In the genomic region with DNA sequence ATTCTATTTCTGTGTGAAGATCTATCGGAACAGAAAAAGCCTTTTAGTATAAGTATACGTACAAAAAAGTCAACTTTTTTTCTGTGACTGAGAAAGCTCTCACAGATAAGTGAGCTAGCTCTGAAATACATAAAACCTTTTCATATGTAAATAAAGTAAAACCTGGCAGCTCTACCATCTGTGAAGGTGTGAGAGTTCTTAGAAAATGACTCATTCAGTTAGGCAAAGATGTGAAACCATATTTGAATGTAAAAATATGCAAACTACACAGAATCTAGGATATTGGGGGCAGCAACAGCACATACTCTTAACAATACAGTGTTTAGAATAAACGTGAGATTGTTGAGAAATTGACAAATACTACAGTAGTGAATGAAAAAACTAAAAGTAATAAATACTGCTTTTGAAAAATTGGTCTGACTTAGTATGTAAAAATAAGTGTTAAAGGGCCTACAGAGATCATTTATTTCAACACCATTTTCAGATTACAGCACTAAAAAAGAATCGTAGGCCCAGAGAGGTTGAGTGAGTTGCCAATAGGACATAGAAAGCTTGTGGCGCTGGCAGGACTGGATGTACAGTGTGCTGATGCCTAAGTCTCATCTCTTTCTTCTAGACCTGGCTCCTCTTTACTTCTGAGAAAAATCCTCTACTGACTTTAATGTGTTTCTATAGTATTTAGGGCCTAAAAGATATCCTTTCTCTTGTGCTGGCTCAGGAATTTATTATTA, we compare ENCODE assay signal across 11 cellular contexts. TPM values are rescaled to one million over a fixed set of nuclear protein-coding genes. Genes with fewer than 3 reads are reported as not detected.
A peak's percentile ranks its signal among the peaks of the same experiment; 100 is the strongest.
DNase-seq lines count a peak whose midpoint lies in the region; ATAC-seq and TF ChIP-seq lines count a peak whose summit lies in the region.
"Had no signal": no experiment of that assay in that cellular context is flagged by ENCODE, and none has a peak within 500 bp of the region (broad histone marks: within the 10 kb centered on the region; RNA-seq: fewer than 3 reads in every experiment).

No MANE protein-coding gene starts in this region.

- 0 out of 2 replicates have a peak overlapping the region, but pooled peaks have one; percentile 1 for H3K4me3 ChIP-seq in MM.1S (ENCODE audit: low read length)
- H3K4me3 ChIP-seq in naive thymus-derived CD4-positive, alpha-beta T cell (ENCODE audit: low read length), result peak overlapping the region; percentile 44
- H3K4me3 ChIP-seq in psoas muscle, result no peak overlapping the region

- H2AFZ ChIP-seq in MM.1S (ENCODE audit: low read length), result no peak overlapping the region

- H3K27me3 ChIP-seq in MM.1S (replicated peaks; ENCODE audit: insufficient read depth, low read length) (no peaks in the 10 kb centered on the region), psoas muscle (ENCODE audit: insufficient read depth in 3 of 3, low read length in 2 of 3) (peaks cover 0 to 3% (median 0%) of the 10 kb centered on the region in 3 donors)
- no peaks in the 10 kb centered on the region for H3K27me3 ChIP-seq in naive thymus-derived CD4-positive, alpha-beta T cell (ENCODE audit: control insufficient read depth in 2 of 2, insufficient read depth in 2 of 2, low read length in 2 of 2)

- 72 to 85% (median 77%) methylated on average over 5 of the region's 5 CpGs for WGBS in psoas muscle, 3 donors

- H3K36me3 Mint-ChIP-seq in naive thymus-derived CD4-positive, alpha-beta T cell, result peaks cover 0 to 4% (median 0%) of the 10 kb centered on the region in 5 donors

- CTCF ChIA-PET in naive thymus-derived CD4-positive, alpha-beta T cell (lab: Charles Lee), result interaction anchor here (0.9 to 2.5 kb wide), 5 partner anchors 10 to 181 kb away, joined by 3 to 8 read pairs (median 4); no protein-coding TSS in a partner anchor

- peak overlapping the region; percentile 65 to 79 (median 71) for H3K4me3 Mint-ChIP-seq in naive thymus-derived CD4-positive, alpha-beta T cell
- H3K4me3 Mint-ChIP-seq: neural crest cell had no signal

- H3K36me3 ChIP-seq in MM.1S (replicated peaks; ENCODE audit: insufficient read depth, low read length) (no peaks in the 10 kb centered on the region), psoas muscle (ENCODE audit: insufficient read depth in 1 of 2, low read depth in 1 of 2) (no peaks in the 10 kb centered on the region)
- no peaks in the 10 kb centered on the region for H3K36me3 ChIP-seq in naive thymus-derived CD4-positive, alpha-beta T cell (ENCODE audit: control insufficient read depth in 2 of 3, insufficient read depth in 3 of 3, low read length in 3 of 3)

- H3K27ac Mint-ChIP-seq in naive thymus-derived CD4-positive, alpha-beta T cell, result peak overlapping the region; percentile 48 to 95 (median 93)

- no peaks in the 10 kb centered on the region for H3K27me3 Mint-ChIP-seq in naive thymus-derived CD4-positive, alpha-beta T cell

- peak overlapping the region; percentile 4; the same call in 1 of the 2 replicates for H3K4me2 ChIP-seq in MM.1S (ENCODE audit: low read depth, low read length)

- no peak overlapping the region; the same call in 1 of the 2 replicates for H3K27ac ChIP-seq in MM.1S (ENCODE audit: low read length)
- peak overlapping the region; percentile 81 for H3K27ac ChIP-seq in naive thymus-derived CD4-positive, alpha-beta T cell (ENCODE audit: low read depth, low read length)
- H3K27ac ChIP-seq in psoas muscle, result no peak overlapping the region

- no peaks in the 10 kb centered on the region for H4K20me1 ChIP-seq in MM.1S (ENCODE audit: insufficient read depth, low read length)

- H3K9me3 Mint-ChIP-seq in naive thymus-derived CD4-positive, alpha-beta T cell, result peaks cover 0 to 2% (median 0%) of the 10 kb centered on the region in 11 donors
- H3K9me3 Mint-ChIP-seq: neural crest cell had no signal

- peak; percentile 91 for ATAC-seq in GM19025 (IDR thresholded peaks at IDR 0.05; ENCODE audit: low read depth, unreplicated experiment)
- ATAC-seq in HG02623 (IDR thresholded peaks at IDR 0.05; ENCODE audit: unreplicated experiment), result peak; percentile 90
- ATAC-seq in naive thymus-derived CD4-positive, alpha-beta T cell, result peak; percentile 66
- no peak for ATAC-seq in psoas muscle

- DNase-seq in MM.1S, result peak; percentile 60
- peak in 3 of 9 donors; percentile 11 to 27 (median 18) for DNase-seq in naive thymus-derived CD4-positive, alpha-beta T cell
- DNase-seq in DMS53 (lab: John Stamatoyannopoulos, UW), result no peak
- no peak for DNase-seq in NCI-H446 treated with DMSO at 0.1 percent for 48 hours (lab: John Stamatoyannopoulos, UW)
- no peak for DNase-seq in psoas muscle
- no peak for DNase-seq in NK-92 (lab: John Stamatoyannopoulos, UW; ENCODE audit: unreplicated experiment)

- H3K79me2 ChIP-seq in MM.1S (ENCODE audit: low read length), result no peaks in the 10 kb centered on the region

- H3K4me1 ChIP-seq in MM.1S (ENCODE audit: low read length) (peaks cover 20% of the 10 kb centered on the region), psoas muscle (peaks cover 2% of the 10 kb centered on the region)
- peaks cover 40 to 48% of the 10 kb centered on the region in 2 donors for H3K4me1 ChIP-seq in naive thymus-derived CD4-positive, alpha-beta T cell (ENCODE audit: control insufficient read depth in 2 of 2, insufficient read depth in 2 of 2, low read length in 2 of 2)

- H3K9me2 ChIP-seq in MM.1S (replicated peaks; ENCODE audit: insufficient read depth, low read length), result no peaks in the 10 kb centered on the region

- POLR2A ChIA-PET in naive thymus-derived CD4-positive, alpha-beta T cell (lab: Charles Lee), result interaction anchor here (0.7 to 3.1 kb wide), 14 partner anchors 16 to 593 kb away, joined by 3 to 30 read pairs (median 4); no protein-coding TSS in a partner anchor

- H3F3A ChIP-seq in MM.1S (ENCODE audit: insufficient read depth, low read length), result no peaks in the 10 kb centered on the region

- H3K4me1 Mint-ChIP-seq in naive thymus-derived CD4-positive, alpha-beta T cell, result peaks cover 30 to 77% (median 69%) of the 10 kb centered on the region in 7 donors
- H3K4me1 Mint-ChIP-seq: neural crest cell had no signal

- no peak overlapping the region for H3K9ac ChIP-seq in MM.1S (ENCODE audit: low read length)

- TF ChIP-seq CTCF in MM.1S (IDR thresholded peaks at IDR 0.05; ENCODE audit: low read length) (no peak), psoas muscle (IDR thresholded peaks at IDR 0.05) (no peak)

- no peaks in the 10 kb centered on the region for H3K9me3 ChIP-seq in MM.1S (replicated peaks; ENCODE audit: insufficient read depth, low read length)
- H3K9me3 ChIP-seq in naive thymus-derived CD4-positive, alpha-beta T cell (ENCODE audit: control insufficient read depth in 2 of 3, low read length in 3 of 3), result no peaks in the 10 kb centered on the region
- no peaks in the 10 kb centered on the region for H3K9me3 ChIP-seq in psoas muscle

- intact Hi-C loops in naive thymus-derived CD4-positive, alpha-beta T cell (cut with micrococcal nuclease), result loop anchor here (1.0 to 5.0 kb wide), 5 partner anchors 37 to 743 kb away; a partner anchor contains a TSS
- intact Hi-C loops in psoas muscle (cut with DNase I), result no loop called here

RNA-seq across cellular contexts. Expression of a gene that starts 19.8 kb away (rescaled TPM):
- total RNA-seq in naive thymus-derived CD4-positive, alpha-beta T cell, result not detected
- polyA plus RNA-seq in naive thymus-derived CD4-positive, alpha-beta T cell, result not detected
- not detected for total RNA-seq in psoas muscle
- not detected for polyA plus RNA-seq in psoas muscle
- total RNA-seq: endothelial cell of umbilical vein, neural crest cell, subcutaneous adipose tissue had no signal
- polyA plus RNA-seq: endothelial cell of umbilical vein had no signal

Comparison
In these comparisons a context has a peak if more than half of its experiments do, and no peak if none do; other contexts are left out.
1. ATAC-seq: peak in GM19025 (single experiment), HG02623 (single experiment) and naive thymus-derived CD4-positive, alpha-beta T cell (single experiment); none in psoas muscle (0 of 4).
2. intact Hi-C loops: an anchor here in naive thymus-derived CD4-positive, alpha-beta T cell (1.0 to 5.0 kb wide); none called in psoas muscle.